In genomic region chr7:143380264-143380645, GRCh38 we compare ENCODE assay signal across 8 cellular contexts. TPM values are rescaled to one million over a fixed set of nuclear protein-coding genes. Genes with fewer than 3 reads are reported as not detected.
DNase-seq lines count a peak whose midpoint lies in the region; ATAC-seq and TF ChIP-seq lines count a peak whose summit lies in the region.

No MANE protein-coding gene starts in this region.

- peak; percentile 85 to 90 (median 90) for TF ChIP-seq CTCF in right lobe of liver (IDR thresholded peaks at IDR 0.05)

- H3K27ac ChIP-seq in right lobe of liver = peak overlapping the region; percentile 98 to 99 (median 98)

- peaks cover 0 to 35% (median 14%) of the 10 kb centered on the region in 4 donors for H3K4me1 ChIP-seq in right lobe of liver

- peak; percentile 87 for DNase-seq in AG20443 (ENCODE audit: low spot score)
- DNase-seq in NCI-H446 treated with DMSO at 0.1 percent for 48 hours (lab: John Stamatoyannopoulos, UW) = peak; percentile 46
- DNase-seq in activated CD4-positive, alpha-beta T cell treated with anti-CD3 and anti-CD28 coated beads, Interleukin-2, amount 50 U/mL, for 24 hours (ENCODE audit: low read depth in 1 of 2, low spot score in 1 of 2) = peak; percentile 82 to 84
- DNase-seq in dermis blood vessel endothelial cell = peak; percentile 94
- DNase-seq in right lobe of liver = peak; percentile 86 to 90 (median 88)
- DNase-seq in stimulated activated CD4-positive, alpha-beta T cell treated with anti-CD3 and anti-CD28 coated beads, Interleukin-4, amount 100 ng/mL, for 1 hour = peak; percentile 88

- WGBS in right lobe of liver (ENCODE audit: insufficient coverage, low coverage, low lambda C conversion rate, missing lambda C conversion rate) = 0% methylated on average over 2 of the region's 35 CpGs

- H3K36me3 ChIP-seq in right lobe of liver = no peaks in the 10 kb centered on the region

- ATAC-seq in GM19023 (IDR thresholded peaks at IDR 0.05; ENCODE audit: unreplicated experiment) = peak; percentile 57
- peak; percentile 60 for ATAC-seq in HG03175 (IDR thresholded peaks at IDR 0.05; ENCODE audit: unreplicated experiment)
- ATAC-seq in right lobe of liver = peak; percentile 63 to 72 (median 70)

- peak overlapping the region; percentile 69 to 98 (median 93) for H3K4me3 ChIP-seq in right lobe of liver

- no peak for TF ChIP-seq POLR2A in right lobe of liver (IDR thresholded peaks at IDR 0.05)

- no peaks in the 10 kb centered on the region for H3K27me3 ChIP-seq in right lobe of liver

- no peaks in the 10 kb centered on the region for H3K9me3 ChIP-seq in right lobe of liver

- intact Hi-C loops in right lobe of liver (cut with DNase I) = no loop called here

RNA-seq across cellular contexts. Expression of gene ZYX, which starts 0.9 kb away (rescaled TPM):
- total RNA-seq in dermis blood vessel endothelial cell (26.2 and 57.2 TPM in 2 replicates), right lobe of liver (100 to 1,000 TPM in 1 of 6 experiments, 10 to 100 TPM in 5; 29.7 to 129 (median 43.6) TPM)

RNA-seq across cellular contexts. Expression of gene FAM131B, which starts 17.7 kb away (rescaled TPM):
- total RNA-seq in dermis blood vessel endothelial cell = 0.23 and 0.51 TPM in 2 replicates
- total RNA-seq in right lobe of liver = under 1 TPM; 0.05 to 0.51 (median 0.14) TPM

RNA-seq across cellular contexts. Expression of gene EPHA1, which starts 28.4 kb away (rescaled TPM):
- total RNA-seq in dermis blood vessel endothelial cell (0.09 TPM in 1 of 2 replicates, not detected in the other), right lobe of liver (10 to 100 TPM; 12.6 to 41.3 (median 16.5) TPM)

Comparison
In these comparisons a context has a peak if more than half of its experiments do, and no peak if none do; other contexts are left out.
1. Peak in every context shown above with its lines: DNase-seq, ATAC-seq, H3K4me3 ChIP-seq and H3K27ac ChIP-seq.
2. RNA of gene EPHA1, which starts 28.4 kb away (total RNA-seq): 12.6 to 41.3 TPM in right lobe of liver; 0.09 TPM in dermis blood vessel endothelial cell; every median in the first group is over 10 times any median in the second.